In the genomic region with DNA sequence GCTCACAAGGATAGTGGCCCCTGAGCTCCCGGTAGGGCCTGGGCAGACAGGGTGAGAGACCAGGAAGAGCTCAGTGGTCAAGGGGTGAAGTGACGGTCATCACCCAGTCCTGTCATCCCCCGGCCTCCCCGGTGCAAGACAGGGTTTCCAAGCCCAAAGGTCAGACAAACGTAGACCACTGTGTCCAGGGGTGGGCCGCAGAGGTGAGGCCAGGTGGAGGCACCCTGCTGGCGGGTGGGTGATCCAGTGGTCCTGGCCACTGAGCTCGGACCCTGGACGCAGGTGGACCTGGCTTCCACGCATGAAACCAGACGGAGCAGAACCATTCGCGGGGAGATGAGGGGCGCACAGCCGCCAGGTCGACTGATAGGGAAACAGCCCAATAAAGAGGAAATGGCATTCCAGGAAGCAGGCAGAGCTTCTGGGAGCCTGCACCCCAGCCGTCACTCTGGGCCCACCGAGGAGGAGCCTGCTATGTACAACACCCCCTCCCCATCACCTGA, we compare ENCODE assay signal across 13 cellular contexts. TPM values are rescaled to one million over a fixed set of nuclear protein-coding genes. Genes with fewer than 3 reads are reported as not detected.
DNase-seq lines count a peak whose midpoint lies in the region; ATAC-seq, FAIRE-seq and TF ChIP-seq lines count a peak whose summit lies in the region.
"Had no signal": no experiment of that assay in that cellular context is flagged by ENCODE, and none has a peak within 500 bp of the region (broad histone marks: within the 10 kb centered on the region; RNA-seq: fewer than 3 reads in every experiment).

No MANE protein-coding gene starts in this region.

- H3K4me3 ChIP-seq in BLaER1 treated with 17β-estradiol and CSF1 and Interleukin-3, amounts not matched to agents 10 nM and 100 nM = no peak overlapping the region
- H3K4me3 ChIP-seq in PC-3 (ENCODE audit: low read length) (no peak overlapping the region), HepG2 (replicated peaks in 1 of 3; ENCODE audit: insufficient read depth in 1 of 3, low read depth in 2 of 3, low read length in 3 of 3) (no peak overlapping the region; a peak in 1 of 6 replicates), sigmoid colon (no peak overlapping the region), smooth muscle cell (no peak overlapping the region)
- H3K4me3 ChIP-seq: cardiac muscle cell, hepatocyte, SJCRH30 had no signal

- TF ChIP-seq POLR2A in HepG2 (IDR thresholded peaks at IDR 0.05; ENCODE audit: insufficient read depth in 1 of 2, low read depth in 2 of 2, low read length in 2 of 2) = no peak
- no peak for TF ChIP-seq POLR2A in sigmoid colon (IDR thresholded peaks at IDR 0.05)

- TF ChIP-seq RAD21 in HepG2 (CRISPR knock-in tag; IDR thresholded peaks at IDR 0.05) = no peak

- H3K27ac ChIP-seq in BLaER1 treated with 17β-estradiol and CSF1 and Interleukin-3, amounts not matched to agents 10 nM and 100 nM = no peak overlapping the region
- H3K27ac ChIP-seq in PC-3 (ENCODE audit: low read length) = no peak overlapping the region
- no peak overlapping the region for H3K27ac ChIP-seq in HepG2 (ENCODE audit: extremely low read length, insufficient read depth, low read length)
- no peak overlapping the region for H3K27ac ChIP-seq in sigmoid colon
- no peak overlapping the region for H3K27ac ChIP-seq in smooth muscle cell (ENCODE audit: low read depth)
- H3K27ac ChIP-seq: cardiac muscle cell, hepatocyte, SJCRH30 had no signal

- H3K9me2 ChIP-seq in PC-3 (replicated peaks; ENCODE audit: low read length) = no peaks in the 10 kb centered on the region

- H4K20me1 ChIP-seq in BLaER1 treated with 17β-estradiol and CSF1 and Interleukin-3, amounts not matched to agents 10 nM and 100 nM = peaks cover 0 to 43% (median 0%) of the 10 kb centered on the region in 11 experiments; a peak in 10 of 22 replicates
- H4K20me1 ChIP-seq in PC-3 (ENCODE audit: low read length) (no peaks in the 10 kb centered on the region), HepG2 (ENCODE audit: insufficient read depth, low read length) (no peaks in the 10 kb centered on the region), smooth muscle cell (ENCODE audit: low read depth) (no peaks in the 10 kb centered on the region)

- H3K4me2 ChIP-seq in BLaER1 treated with 17β-estradiol and CSF1 and Interleukin-3, amounts not matched to agents 10 nM and 100 nM = peak overlapping the region in 10 of 11 experiments; percentile 50 to 83 (median 78); a peak in 20 of 22 replicates
- no peak overlapping the region for H3K4me2 ChIP-seq in PC-3 (ENCODE audit: low read length)
- H3K4me2 ChIP-seq in HepG2 (ENCODE audit: low read depth, low read length) = peak overlapping the region; percentile 19; the same call in 1 of the 2 replicates
- H3K4me2 ChIP-seq in smooth muscle cell = no peak overlapping the region

- WGBS in HepG2 (ENCODE audit: low lambda C conversion rate) = 11% methylated on average over 13 of the region's 18 CpGs
- 15 to 45% methylated on average over 18 of the region's 18 CpGs for WGBS in sigmoid colon, 2 donors
- 83% methylated on average over 18 of the region's 18 CpGs for WGBS in smooth muscle cell (ENCODE audit: low lambda C conversion rate)

- no peaks in the 10 kb centered on the region for H3F3A ChIP-seq in PC-3 (ENCODE audit: low read length, unreplicated experiment)
- H3F3A ChIP-seq in smooth muscle cell (ENCODE audit: low read depth) = no peaks in the 10 kb centered on the region

- CTCF ChIA-PET in PC-3 (lab: Charles Lee) = no interaction called here
- CTCF ChIA-PET in HepG2 (lab: Yijun Ruan, JAX; ENCODE audit: low intra/inter-chr PET ratio, low total read pairs) = no interaction called here

- in situ Hi-C loops in HepG2 (cut with HindIII; ENCODE audit: extremely low pct_ligation_motif_present, low pct_unique_long_range_greater_than_20kb) = no loop called here

- TF ChIP-seq CTCF in PC-3 (conservative IDR thresholded peaks at IDR 0.05; ENCODE audit: low read depth, low read length) (no peak), HepG2 (CRISPR knock-in tag; IDR thresholded peaks at IDR 0.05) (no peak; the same call in 1 of the 2 replicates), sigmoid colon (IDR thresholded peaks at IDR 0.05) (no peak), smooth muscle cell (IDR thresholded peaks at IDR 0.05; ENCODE audit: borderline replicate concordance, insufficient read depth, poor library complexity, severe bottlenecking) (no peak)

- no peaks in the 10 kb centered on the region for H3K36me3 ChIP-seq in BLaER1 treated with 17β-estradiol and CSF1 and Interleukin-3, amounts not matched to agents 10 nM and 100 nM
- H3K36me3 ChIP-seq in PC-3 (ENCODE audit: low read depth, low read length) = no peaks in the 10 kb centered on the region
- H3K36me3 ChIP-seq in HepG2 (replicated peaks in 1 of 2; ENCODE audit: control insufficient read depth in 1 of 2, insufficient read depth in 2 of 2, low read length in 2 of 2) = no peaks in the 10 kb centered on the region
- no peaks in the 10 kb centered on the region for H3K36me3 ChIP-seq in sigmoid colon
- H3K36me3 ChIP-seq in smooth muscle cell (ENCODE audit: low read depth) = no peaks in the 10 kb centered on the region
- H3K36me3 ChIP-seq: cardiac muscle cell, SJCRH30 had no signal

- ATAC-seq in PC-3 = peak; percentile 14; the same call in 1 of the 2 replicates
- peak; percentile 48 for ATAC-seq in HepG2
- no peak for ATAC-seq in GM18873 (IDR thresholded peaks at IDR 0.05; ENCODE audit: low FRiP score, unreplicated experiment)

- H3K9me3 ChIP-seq in BLaER1 treated with 17β-estradiol and CSF1 and Interleukin-3, amounts not matched to agents 10 nM and 100 nM (replicated peaks in 1 of 11) = no peaks in the 10 kb centered on the region
- no peaks in the 10 kb centered on the region for H3K9me3 ChIP-seq in PC-3 (ENCODE audit: low read length)
- H3K9me3 ChIP-seq in HepG2 (ENCODE audit: low read length) = no peaks in the 10 kb centered on the region
- H3K9me3 ChIP-seq in sigmoid colon = peaks cover 0 to 4% (median 2%) of the 10 kb centered on the region in 4 donors
- H3K9me3 ChIP-seq in smooth muscle cell (replicated peaks; ENCODE audit: low read depth) = no peaks in the 10 kb centered on the region

- no peak overlapping the region for H3K9ac ChIP-seq in BLaER1 treated with 17β-estradiol and CSF1 and Interleukin-3, amounts not matched to agents 10 nM and 100 nM
- H3K9ac ChIP-seq in PC-3 (ENCODE audit: low read length) = no peak overlapping the region
- no peak overlapping the region for H3K9ac ChIP-seq in HepG2 (ENCODE audit: insufficient read depth, low read depth, low read length)
- no peak overlapping the region for H3K9ac ChIP-seq in smooth muscle cell (ENCODE audit: low read depth)

- BruUV-seq in PC-3 (replicated peaks; lab: Mats Ljungman, UMichigan) = no TSS peak
- no TSS peak for BruUV-seq in HepG2 (replicated peaks; lab: Mats Ljungman, UMichigan)

- no peak for DNase-seq in PC-3
- DNase-seq in HepG2 (ENCODE audit: low spot score) = no peak
- DNase-seq in sigmoid colon = peak; percentile 60
- no peak for DNase-seq in NCI-H524 treated with DMSO at 0.1 percent for 48 hours (lab: John Stamatoyannopoulos, UW)
- no peak for DNase-seq in SIG-M5 (lab: John Stamatoyannopoulos, UW)
- no peak for DNase-seq in smooth muscle cell (lab: John Stamatoyannopoulos, UW; ENCODE audit: unreplicated experiment)
- DNase-seq: AML-193, SJCRH30 had no signal

- peaks cover 0 to 25% (median 7%) of the 10 kb centered on the region in 11 experiments; a peak in 15 of 22 replicates for H3K27me3 ChIP-seq in BLaER1 treated with 17β-estradiol and CSF1 and Interleukin-3, amounts not matched to agents 10 nM and 100 nM
- H3K27me3 ChIP-seq in PC-3 (ENCODE audit: low read length) (peaks cover 8% of the 10 kb centered on the region; the same call in 1 of the 2 replicates), HepG2 (ENCODE audit: control insufficient read depth in 1 of 2, insufficient read depth in 2 of 2, low read length in 2 of 2) (peaks cover 10 to 38% of the 10 kb centered on the region in 2 experiments; a peak in 3 of 5 replicates), sigmoid colon (peaks cover 0 to 38% (median 17%) of the 10 kb centered on the region in 3 donors), smooth muscle cell (ENCODE audit: low read depth) (peaks cover 26% of the 10 kb centered on the region)
- H3K27me3 ChIP-seq: SJCRH30 had no signal

- POLR2A ChIA-PET in PC-3 (lab: Charles Lee; ENCODE audit: unreplicated experiment) = no interaction called here
- POLR2A ChIA-PET in HepG2 (lab: Yijun Ruan, JAX) = interaction anchor here (1.0 kb wide), 2 partner anchors 17 to 18 kb away, joined by 3 to 5 read pairs; no protein-coding TSS in a partner anchor

- FAIRE-seq in HepG2 (lab: Jason Lieb, UNC) = no peak
- FAIRE-seq: G401.6 had no signal

- H3K79me2 ChIP-seq in PC-3 (ENCODE audit: low read length) = no peaks in the 10 kb centered on the region
- H3K79me2 ChIP-seq in HepG2 (ENCODE audit: insufficient read depth, low read length) = no peaks in the 10 kb centered on the region
- H3K79me2 ChIP-seq in smooth muscle cell (ENCODE audit: low read depth) = no peaks in the 10 kb centered on the region
- H3K79me2 ChIP-seq: hepatocyte had no signal

- peaks cover 32 to 60% (median 51%) of the 10 kb centered on the region in 10 experiments for H3K4me1 ChIP-seq in BLaER1 treated with 17β-estradiol and CSF1 and Interleukin-3, amounts not matched to agents 10 nM and 100 nM
- H3K4me1 ChIP-seq in PC-3 (ENCODE audit: insufficient read depth, low read length) = no peaks in the 10 kb centered on the region
- H3K4me1 ChIP-seq in HepG2 (ENCODE audit: insufficient read depth, low read length) = peaks cover 34% of the 10 kb centered on the region
- peaks cover 0 to 9% (median 3%) of the 10 kb centered on the region in 4 donors for H3K4me1 ChIP-seq in sigmoid colon
- no peaks in the 10 kb centered on the region for H3K4me1 ChIP-seq in smooth muscle cell (ENCODE audit: low read depth)

- intact Hi-C loops in PC-3 (cut with micrococcal nuclease) (no loop called here), HepG2 (cut with micrococcal nuclease; ENCODE audit: unreplicated experiment) (loop anchor here (10.0 kb wide), 1 partner anchor 1779 kb away; no protein-coding TSS in a partner anchor), sigmoid colon (cut with DNase I) (no loop called here)

- no peak for TF ChIP-seq EP300 in HepG2 (IDR thresholded peaks at IDR 0.05; ENCODE audit: low read depth in 2 of 2, low read length in 2 of 2)
- no peak for TF ChIP-seq EP300 in HepG2 (CRISPR knock-in tag; IDR thresholded peaks at IDR 0.05; ENCODE audit: borderline replicate concordance)
- TF ChIP-seq EP300 in sigmoid colon (IDR thresholded peaks at IDR 0.05) = no peak

- H2AFZ ChIP-seq in PC-3 (ENCODE audit: low read length) (no peak overlapping the region), HepG2 (ENCODE audit: low read length) (no peak overlapping the region), smooth muscle cell (ENCODE audit: low read depth) (no peak overlapping the region)
- H2AFZ ChIP-seq: hepatocyte had no signal

RNA-seq across cellular contexts. Expression of gene SNED1, which starts 14.4 kb away (rescaled TPM):
- total RNA-seq in PC-3 (2014; rRNA removed) = 0.40 and 0.66 TPM in 2 replicates
- 0.15 TPM in 1 of 2 replicates, not detected in the other for total RNA-seq in HepG2 (2016; rRNA removed; fragmentation: Illumina TruSeq; extraction: Trizol)
- 0.09 and 0.10 TPM in 2 replicates for total RNA-seq in HepG2 (2016; cell fraction: cytosol; rRNA removed; fragmentation: Illumina TruSeq; extraction: Trizol; ENCODE audit: low read depth)
- total RNA-seq in HepG2 (2016; cell fraction: insoluble cytoplasmic fraction; rRNA removed; fragmentation: Illumina TruSeq; extraction: Trizol) = 0.03 and 0.26 TPM in 2 replicates
- 0.10 and 0.12 TPM in 2 replicates for total RNA-seq in HepG2 (2016; cell fraction: membrane; rRNA removed; fragmentation: Illumina TruSeq; extraction: Trizol)
- 0.13 and 0.62 TPM in 2 replicates for total RNA-seq in HepG2 (2016; cell fraction: nucleus; rRNA removed; fragmentation: Illumina TruSeq; extraction: Trizol)
- 0.35 and 0.65 TPM in 2 replicates for polyA plus RNA-seq in HepG2 (2011; rRNA removed)
- polyA plus RNA-seq in HepG2 (2011; cell fraction: cytosol; rRNA removed) = 0.06 and 0.32 TPM in 2 replicates
- polyA plus RNA-seq in HepG2 (2011; cell fraction: nucleus; rRNA removed) = 1.2 and 1.4 TPM in 2 replicates
- 0.31 and 0.46 TPM in 2 replicates for polyA plus RNA-seq in HepG2 (2012)
- 0.03 and 0.10 TPM in 2 replicates for polyA plus RNA-seq in HepG2 (2016; cell fraction: cytosol; fragmentation: Illumina TruSeq; extraction: Trizol; ENCODE audit: low read depth)
- polyA plus RNA-seq in HepG2 (2016; cell fraction: insoluble cytoplasmic fraction; fragmentation: Illumina TruSeq; extraction: Trizol; ENCODE audit: low read depth) = 0.04 and 0.24 TPM in 2 replicates
- 0.02 and 0.09 TPM in 2 replicates for polyA plus RNA-seq in HepG2 (2016; cell fraction: membrane; fragmentation: Illumina TruSeq; extraction: Trizol; ENCODE audit: low read depth)
- polyA plus RNA-seq in HepG2 (2016; cell fraction: nucleus; fragmentation: Illumina TruSeq; extraction: Trizol; ENCODE audit: insufficient read depth, low read depth) = 0.19 and 1.7 TPM in 2 replicates
- polyA minus RNA-seq in HepG2 (2011; rRNA and poly(A)+ RNA removed; ENCODE audit: low replicate concordance) = 0.96 and 3.2 TPM in 2 replicates
- polyA minus RNA-seq in HepG2 (2011; cell fraction: cytosol; rRNA and poly(A)+ RNA removed) = 0.44 and 0.79 TPM in 2 replicates
- 0.52 and 0.99 TPM in 2 replicates for polyA minus RNA-seq in HepG2 (2011; cell fraction: nucleus; rRNA and poly(A)+ RNA removed)
- total RNA-seq in sigmoid colon = 10 to 100 TPM in 3 of 4 donors, 1 to 10 TPM in 1; 8.3 to 37.1 (median 17.0) TPM
- 1 to 10 TPM in 2 of 3 donors, under 1 TPM in 1; 0.69 to 6.3 (median 3.0) TPM for polyA plus RNA-seq in sigmoid colon
- 0.36 and 0.81 TPM in 2 replicates for total RNA-seq in smooth muscle cell
- polyA plus RNA-seq in smooth muscle cell = 1.1 and 3.0 TPM in 2 replicates

Comparison
In these comparisons a context has a peak if more than half of its experiments do, and no peak if none do; other contexts are left out.
1. H3K4me2 ChIP-seq: peak in BLaER1 treated with 17β-estradiol and CSF1 and Interleukin-3, amounts not matched to agents 10 nM and 100 nM (10 of 11) and HepG2 (single experiment); none in PC-3 (single experiment) and smooth muscle cell (single experiment).